8 cellular contexts compared by ENCODE assay signal in the genomic region with DNA sequence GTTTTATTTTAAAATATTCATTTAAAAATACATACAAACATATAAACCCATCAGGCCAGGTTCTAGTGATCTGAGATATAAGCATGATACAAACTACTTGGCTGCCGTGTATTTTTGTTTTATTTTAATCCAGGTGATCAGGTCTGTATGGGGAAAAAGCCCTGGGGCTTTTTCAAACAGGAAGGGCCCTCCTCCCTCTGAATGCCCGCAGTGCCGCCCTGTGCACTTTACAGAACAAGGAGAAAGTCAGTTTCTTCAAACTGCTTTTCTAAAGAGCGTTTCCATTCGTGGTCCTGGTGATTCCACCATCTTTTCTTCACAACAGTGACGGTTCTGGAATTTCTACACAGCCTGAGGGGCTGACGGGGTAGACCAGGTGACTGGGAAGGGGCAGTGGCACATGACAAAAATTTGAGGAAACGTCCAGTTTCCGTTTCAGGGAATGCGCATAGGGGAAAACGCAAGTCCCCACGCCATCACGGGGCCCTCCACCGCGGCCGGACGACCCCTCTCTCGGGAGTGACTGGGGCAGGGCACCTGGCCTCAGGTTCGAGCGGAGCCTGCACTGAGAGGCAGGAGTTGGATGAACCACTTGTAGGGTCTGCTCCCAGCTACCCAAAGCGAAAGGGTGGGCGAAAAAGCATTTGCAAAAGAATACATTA. TPM values are rescaled to one million over a fixed set of nuclear protein-coding genes. Genes with fewer than 3 reads are reported as not detected.
A peak's percentile ranks its signal among the peaks of the same experiment; 100 is the strongest.
DNase-seq lines count a peak whose midpoint lies in the region; ATAC-seq and TF ChIP-seq lines count a peak whose summit lies in the region.

No MANE protein-coding gene starts in this region.

- H3K4me1 ChIP-seq in HCT116 (ENCODE audit: control insufficient read depth in 1 of 2, insufficient read depth in 2 of 2, low read length in 2 of 2) (peaks cover 5 to 25% of the 10 kb centered on the region in 2 experiments; a peak in 3 of 4 replicates), parathyroid adenoma (peaks cover 13% of the 10 kb centered on the region)

- H3K79me2 ChIP-seq in HCT116 (ENCODE audit: insufficient read depth, low read length), result peaks cover 27% of the 10 kb centered on the region
- peaks cover 23% of the 10 kb centered on the region for H3K79me2 ChIP-seq in parathyroid adenoma

- H3K27me3 ChIP-seq in HCT116 (ENCODE audit: insufficient read depth, low read length) (no peaks in the 10 kb centered on the region), parathyroid adenoma (ENCODE audit: control insufficient read depth, insufficient read depth, low read length) (no peaks in the 10 kb centered on the region)

- TF ChIP-seq POLR2A in HCT116 (IDR thresholded peaks at IDR 0.05; ENCODE audit: borderline replicate concordance, extremely low read depth, insufficient read depth, insufficient read length), result no peak

- ATAC-seq in HCT116 (no peak), GM18517 (IDR thresholded peaks at IDR 0.05; ENCODE audit: unreplicated experiment) (no peak), HG03196 (IDR thresholded peaks at IDR 0.05; ENCODE audit: unreplicated experiment) (no peak), GM18519 (IDR thresholded peaks at IDR 0.05; ENCODE audit: low FRiP score, unreplicated experiment) (no peak)

- CTCF ChIA-PET in HCT116 (lab: Charles Lee), result no interaction called here

- H3K27ac ChIP-seq in HCT116 (ENCODE audit: low read depth, low read length) (no peak overlapping the region; the same call in 1 of the 2 replicates), VCaP (peak overlapping the region; percentile 92), parathyroid adenoma (peak overlapping the region; percentile 98)

- H3K36me3 ChIP-seq in HCT116 (ENCODE audit: control insufficient read depth in 1 of 2, insufficient read depth in 2 of 2, low read length in 2 of 2) (no peaks in the 10 kb centered on the region), parathyroid adenoma (ENCODE audit: control insufficient read depth, insufficient read depth, low read length) (no peaks in the 10 kb centered on the region)

- TF ChIP-seq RAD21 in HCT116 (IDR thresholded peaks at IDR 0.05; ENCODE audit: low read depth), result no peak

- H3K4me2 ChIP-seq in HCT116 (ENCODE audit: low read length), result peak overlapping the region; percentile 97
- peak overlapping the region; percentile 96 for H3K4me2 ChIP-seq in parathyroid adenoma (ENCODE audit: low read length)

- H3K9ac ChIP-seq in HCT116 (ENCODE audit: low read length) (peak overlapping the region; percentile 68; the same call in 1 of the 2 replicates), parathyroid adenoma (peak overlapping the region; percentile 87)

- BruUV-seq in HCT116 (replicated peaks; lab: Mats Ljungman, UMichigan), result TSS peak; percentile 86

- H2AFZ ChIP-seq in HCT116 (ENCODE audit: low read depth, low read length, poor library complexity, severe bottlenecking), result no peak overlapping the region
- H2AFZ ChIP-seq in parathyroid adenoma, result peak overlapping the region; percentile 99

- DNase-seq in HCT116 (ENCODE audit: low read depth, low spot score) (no peak), foreskin fibroblast (peak in 1 of 2 donors; percentile 20)
- no peak for DNase-seq in activated CD4-positive, CD25-positive, alpha-beta regulatory T cell (lab: John Stamatoyannopoulos, UW)

- H3K4me3 ChIP-seq in HCT116 (replicated peaks in 1 of 2; ENCODE audit: low read depth in 1 of 2, low read length in 2 of 2) (peak overlapping the region; percentile 67 to 78), foreskin fibroblast (ENCODE audit: low read depth in 1 of 2, low read length in 2 of 2) (peak overlapping the region; percentile 78 to 81), parathyroid adenoma (ENCODE audit: low read depth, low read length) (peak overlapping the region; percentile 78)

- intact Hi-C loops in HCT116 (cut with micrococcal nuclease), result no loop called here

- H4K20me1 ChIP-seq in HCT116 (ENCODE audit: insufficient read depth), result no peaks in the 10 kb centered on the region

- RAD21 ChIA-PET in HCT116 (lab: Charles Lee; ENCODE audit: low non-redundant PET in 1 of 2, low total read pairs in 2 of 2, uncharacterized antibody in 2 of 2, unreplicated experiment in 2 of 2), result no interaction called here

- H3K9me3 ChIP-seq in HCT116 (ENCODE audit: control insufficient read depth in 1 of 2, insufficient read depth in 1 of 2, low read depth in 1 of 2, low read length in 2 of 2), result no peaks in the 10 kb centered on the region
- H3K9me3 ChIP-seq in parathyroid adenoma (ENCODE audit: control insufficient read depth, low read length), result no peaks in the 10 kb centered on the region

- no peak for TF ChIP-seq CTCF in HCT116 (IDR thresholded peaks at IDR 0.05 in 2 of 3, conservative IDR thresholded peaks at IDR 0.05 in 1 of 3; ENCODE audit: borderline replicate concordance in 1 of 3, insufficient read depth in 1 of 3, low read depth in 2 of 3, low read length in 2 of 3)
- no peak for TF ChIP-seq CTCF in VCaP (conservative IDR thresholded peaks at IDR 0.05)
- no peak for TF ChIP-seq CTCF in foreskin fibroblast (IDR thresholded peaks at IDR 0.05; ENCODE audit: low read depth, low read length)
- no peak for TF ChIP-seq CTCF in parathyroid adenoma (IDR thresholded peaks at IDR 0.05)

- H3K9me2 ChIP-seq in HCT116 (ENCODE audit: insufficient read depth), result no peaks in the 10 kb centered on the region

- POLR2A ChIA-PET in HCT116 (lab: Charles Lee), result no interaction called here

TF ChIP-seq in HCT116, 20 proteins besides CTCF, POLR2A, EP300 and RAD21:
- TF ChIP-seq EZH2 (IDR thresholded peaks at IDR 0.05), result no peak
TF ChIP-seq in HCT116: peak in this region for 0.

RNA-seq across cellular contexts. Expression of gene SPTBN1, which starts 1.1 kb away (rescaled TPM):
- 84.4 TPM for total RNA-seq in HCT116 (2021; ENCODE audit: unreplicated experiment)
- 36.1 and 41.4 TPM in 2 replicates for polyA plus RNA-seq in HCT116 (2012)
